In genomic region chr2:158066046-158066713, GRCh38 we compare ENCODE assay signal across 25 cellular contexts. TPM values are rescaled to one million over a fixed set of nuclear protein-coding genes. Genes with fewer than 3 reads are reported as not detected.
A peak's percentile ranks its signal among the peaks of the same experiment; 100 is the strongest.
DNase-seq lines count a peak whose midpoint lies in the region; ATAC-seq, FAIRE-seq and TF ChIP-seq lines count a peak whose summit lies in the region.
"Had no signal": no experiment of that assay in that cellular context is flagged by ENCODE, and none has a peak within 500 bp of the region (broad histone marks: within the 10 kb centered on the region; RNA-seq: fewer than 3 reads in every experiment).

No MANE protein-coding gene starts in this region.

- TF ChIP-seq EP300 in H1 (IDR thresholded peaks at IDR 0.05; ENCODE audit: borderline replicate concordance in 1 of 2, low read depth in 2 of 2, low read length in 2 of 2), result no peak

- H3K4ac ChIP-seq in H1 (replicated peaks; ENCODE audit: insufficient read length, low read depth, low read length), result no peak overlapping the region

- intact Hi-C loops in right lobe of liver (cut with DNase I), result no loop called here
- intact Hi-C loops in right cardiac atrium (cut with DNase I), result no loop called here

- H4K20me1 ChIP-seq in H1 (replicated peaks in 1 of 2; ENCODE audit: control insufficient read depth in 1 of 2, insufficient read depth in 2 of 2, low read length in 2 of 2), result no peaks in the 10 kb centered on the region
- H4K20me1 ChIP-seq: BLaER1 had no signal

- no peak overlapping the region for H4K5ac ChIP-seq in H1 (ENCODE audit: insufficient read length, low read depth, low read length)

- H3K56ac ChIP-seq in H1 (replicated peaks; ENCODE audit: insufficient read length, low read depth, low read length), result no peak overlapping the region

- H4K91ac ChIP-seq in H1 (replicated peaks; ENCODE audit: insufficient read length, low read length), result no peak overlapping the region

- H3K27ac ChIP-seq in H1 (ENCODE audit: low read depth, low read length) (no peak overlapping the region), right lobe of liver (peak overlapping the region in 2 of 3 donors; percentile 63 to 64), right cardiac atrium (ENCODE audit: low read length) (no peak overlapping the region)
- H3K27ac ChIP-seq: BLaER1 had no signal

- no peak overlapping the region for H3K18ac ChIP-seq in H1 (ENCODE audit: extremely low read depth, low read length)

- no peak for TF ChIP-seq RAD21 in H1 (IDR thresholded peaks at IDR 0.05 in 1 of 2, conservative IDR thresholded peaks at IDR 0.05 in 1 of 2; ENCODE audit: low read depth in 2 of 2, low read length in 2 of 2)

- FAIRE-seq in D721Med (lab: Jason Lieb, UNC), result peak; percentile 32
- peak; percentile 78 for FAIRE-seq in H1 (lab: Jason Lieb, UNC)
- FAIRE-seq: A204.1, GM12878, GM12892, GM18507 had no signal

- no peak overlapping the region for H2AFZ ChIP-seq in H1 (ENCODE audit: low read length)

- in situ Hi-C loops in G401 (cut with HindIII; ENCODE audit: low sequenced_read_pairs), result no loop called here

- no peaks in the 10 kb centered on the region for H3K79me2 ChIP-seq in H1 (ENCODE audit: control insufficient read depth in 1 of 2, insufficient read depth in 2 of 2, low read length in 2 of 2)

- DNase-seq in D721Med (ENCODE audit: insufficient read length, low spot score) (no peak), G401 (ENCODE audit: low spot score) (peak; percentile 6), H1 (ENCODE audit: low read depth in 1 of 2, low spot score in 2 of 2) (no peak), right lobe of liver (no peak), right cardiac atrium (no peak), SW480 (ENCODE audit: low spot score) (no peak)
- DNase-seq: 8988T; ACHN; BE2C; C1 segment of cervical spinal cord; CD4-positive, alpha-beta memory T cell; CD4-positive, CD25-positive, alpha-beta regulatory T cell; CD8-positive, alpha-beta memory T cell; COR-L47; DMS79 treated with DMSO at 0.1 percent for 48 hours; GDM1 had no signal

- no peak overlapping the region for H2BK15ac ChIP-seq in H1 (ENCODE audit: low read length)

- H3K36me3 ChIP-seq in H1 (ENCODE audit: control insufficient read depth in 2 of 4, insufficient read depth in 4 of 4, low read length in 3 of 4), result no peaks in the 10 kb centered on the region
- no peaks in the 10 kb centered on the region for H3K36me3 ChIP-seq in right lobe of liver
- H3K36me3 ChIP-seq: BE2C, BLaER1 had no signal

- H2BK5ac ChIP-seq in H1 (ENCODE audit: low read depth, low read length), result no peak overlapping the region

- no peaks in the 10 kb centered on the region for H3K79me1 ChIP-seq in H1 (ENCODE audit: low read depth, low read length)

- H3K4me3 ChIP-seq in H1 (ENCODE audit: extremely low read depth in 1 of 4, insufficient read depth in 2 of 4, low read depth in 3 of 4, low read length in 4 of 4) (no peak overlapping the region), right lobe of liver (no peak overlapping the region), right cardiac atrium (ENCODE audit: low read length) (no peak overlapping the region)
- H3K4me3 ChIP-seq: BLaER1, GM12878 had no signal

- no peak overlapping the region for H2AK5ac ChIP-seq in H1 (ENCODE audit: low read depth, low read length)

- H3K27me3 ChIP-seq in H1 (replicated peaks in 1 of 4; ENCODE audit: control insufficient read depth in 3 of 4, extremely low read depth in 1 of 4, insufficient read depth in 3 of 4, low read length in 3 of 4) (no peaks in the 10 kb centered on the region), right lobe of liver (no peaks in the 10 kb centered on the region), right cardiac atrium (ENCODE audit: control insufficient read depth, insufficient read depth) (no peaks in the 10 kb centered on the region)
- H3K27me3 ChIP-seq: BE2C, BLaER1 had no signal

- H3K4me1 ChIP-seq in H1 (replicated peaks in 1 of 4; ENCODE audit: control insufficient read depth in 3 of 4, insufficient read depth in 4 of 4, low read length in 3 of 4) (no peaks in the 10 kb centered on the region), right lobe of liver (peaks cover 0 to 16% (median 3%) of the 10 kb centered on the region in 4 donors), right cardiac atrium (ENCODE audit: control insufficient read depth, insufficient read depth, low read length) (no peaks in the 10 kb centered on the region)
- H3K4me1 ChIP-seq: BE2C, BLaER1 had no signal

- H2BK20ac ChIP-seq in H1 (ENCODE audit: low read length), result no peak overlapping the region

- H3K9ac ChIP-seq in H1 (replicated peaks in 1 of 4; ENCODE audit: extremely low read depth in 1 of 4, low read depth in 3 of 4, low read length in 3 of 4), result no peak overlapping the region
- H3K9ac ChIP-seq: BLaER1 had no signal

- POLR2A ChIA-PET in H1 (lab: Charles Lee; ENCODE audit: partially characterized antibody), result no interaction called here

- H3K23ac ChIP-seq in H1 (ENCODE audit: insufficient read length), result no peak overlapping the region

- peak; percentile 90 to 98 (median 96) for ATAC-seq in right lobe of liver
- ATAC-seq in GM21717 (IDR thresholded peaks at IDR 0.05; ENCODE audit: unreplicated experiment), result no peak
- ATAC-seq in right cardiac atrium, result no peak
- ATAC-seq: GM12878 had no signal

- CTCF ChIA-PET in H1 (lab: Charles Lee; ENCODE audit: partially characterized antibody), result no interaction called here

- H2BK120ac ChIP-seq in H1 (replicated peaks; ENCODE audit: low read depth, low read length), result no peak overlapping the region

- WGBS in H1 (ENCODE audit: extremely low coverage in 1 of 2, insufficient coverage in 1 of 2, insufficient read length in 1 of 2, insufficient replicate concordance in 2 of 2, low coverage in 1 of 2, low lambda C conversion rate in 2 of 2, missing lambda C conversion rate in 1 of 2), 2 experiments, result 88% methylated on average over 3 of the region's 3 CpGs; no CpG with 5 or more reads in 1 of the 2 experiments
- 31% methylated on average over 3 of the region's 3 CpGs for WGBS in right lobe of liver (ENCODE audit: insufficient coverage, low coverage, low lambda C conversion rate, missing lambda C conversion rate)
- 90% methylated on average over 3 of the region's 3 CpGs for WGBS in right cardiac atrium

- no peak overlapping the region for H3K4me2 ChIP-seq in H1 (ENCODE audit: insufficient read depth in 1 of 2, low read depth in 2 of 2, low read length in 2 of 2)
- H3K4me2 ChIP-seq: BLaER1 had no signal

- TF ChIP-seq POLR2A in H1 (IDR thresholded peaks at IDR 0.05; ENCODE audit: control extremely low read depth in 1 of 2, low read depth in 2 of 2, low read length in 2 of 2) (no peak), right lobe of liver (IDR thresholded peaks at IDR 0.05) (no peak)

- no peaks in the 10 kb centered on the region for H3K9me3 ChIP-seq in H1 (ENCODE audit: insufficient read depth in 2 of 2, low read depth in 1 of 2, low read length in 1 of 2)
- H3K9me3 ChIP-seq in right lobe of liver, result no peaks in the 10 kb centered on the region
- no peaks in the 10 kb centered on the region for H3K9me3 ChIP-seq in right cardiac atrium (ENCODE audit: control insufficient read depth, low read length)
- H3K9me3 ChIP-seq: BE2C had no signal

- TF ChIP-seq CTCF in D721Med (IDR thresholded peaks at IDR 0.05; ENCODE audit: insufficient read depth, missing control alignments), result no peak
- TF ChIP-seq CTCF in H1 (IDR thresholded peaks at IDR 0.05; ENCODE audit: control extremely low read depth in 1 of 3, insufficient read depth in 1 of 3, low read depth in 1 of 3, low read length in 3 of 3), result no peak
- TF ChIP-seq CTCF in right lobe of liver (IDR thresholded peaks at IDR 0.05), result no peak

- no peak overlapping the region for H4K8ac ChIP-seq in H1 (ENCODE audit: extremely low read depth, insufficient read depth, low read length)

- H3K23me2 ChIP-seq in H1 (ENCODE audit: low read depth, low read length), result no peaks in the 10 kb centered on the region

- no peak overlapping the region for H2BK12ac ChIP-seq in H1 (ENCODE audit: low read depth, low read length)

- no peak overlapping the region for H3K14ac ChIP-seq in H1 (ENCODE audit: insufficient read length)

TF ChIP-seq in H1, 55 proteins besides CTCF, POLR2A, EP300 and RAD21:
- TF ChIP-seq FOSL1 (IDR thresholded peaks at IDR 0.05; ENCODE audit: insufficient read depth, low read depth, low read length) (no peak), HDAC6 (IDR thresholded peaks at IDR 0.05; ENCODE audit: low read depth, low read length) (no peak), KDM1A (IDR thresholded peaks at IDR 0.05; ENCODE audit: borderline replicate concordance, low read length) (no peak), RNF2 (IDR thresholded peaks at IDR 0.05; ENCODE audit: borderline replicate concordance, low read depth, low read length, missing control alignments, poor library complexity, severe bottlenecking) (no peak), ASH2L (IDR thresholded peaks at IDR 0.05; ENCODE audit: low read length) (no peak), CREB1 (IDR thresholded peaks at IDR 0.05) (no peak), NANOG (IDR thresholded peaks at IDR 0.05; ENCODE audit: insufficient read depth, low read depth, low read length, poor library complexity, severe bottlenecking) (no peak), KDM4A (IDR thresholded peaks at IDR 0.05; ENCODE audit: low read depth, low read length, severe bottlenecking) (no peak), PHF8 (conservative IDR thresholded peaks at IDR 0.05; ENCODE audit: low read depth, low read length) (no peak), MAX (IDR thresholded peaks at IDR 0.05) (no peak), CHD1 (IDR thresholded peaks at IDR 0.05; ENCODE audit: low read depth, low read length) (no peak), BCL11A (IDR thresholded peaks at IDR 0.05; ENCODE audit: low read depth in 2 of 2, low read length in 2 of 2) (no peak), GABPA (IDR thresholded peaks at IDR 0.05; ENCODE audit: borderline replicate concordance, insufficient read depth, low read length) (no peak)

RNA-seq across cellular contexts. Expression of gene UPP2, which starts 35.5 kb away (rescaled TPM):
- total RNA-seq in G401 (2014; rRNA removed; shearing (Covaris generic)), result not detected in 2 replicates
- not detected in 2 replicates for total RNA-seq in H1 (2021; fragmentation: NEBNext Ultra II Directional; extraction: Animal tissue kit (Norgen Biotek cat#: 25700))
- polyA plus RNA-seq in H1 (2011; rRNA removed), result not detected in 2 replicates
- not detected for polyA plus RNA-seq in H1 (2011; cell fraction: cytosol; rRNA removed)
- polyA plus RNA-seq in H1 (2011; cell fraction: nucleus; rRNA removed), result not detected
- polyA plus RNA-seq in H1 (2012, experiment 1 of 2), result not detected in 4 replicates
- polyA plus RNA-seq in H1 (2012, experiment 2 of 2), result not detected
- polyA plus RNA-seq in H1 (2013, experiment 1 of 2), result not detected
- not detected for polyA plus RNA-seq in H1 (2013, experiment 2 of 2)
- polyA minus RNA-seq in H1 (2011; rRNA and poly(A)+ RNA removed), result not detected in 2 replicates
- not detected for polyA minus RNA-seq in H1 (2011; cell fraction: cytosol; rRNA and poly(A)+ RNA removed)
- not detected for polyA minus RNA-seq in H1 (2011; cell fraction: nucleus; rRNA and poly(A)+ RNA removed)
- total RNA-seq in right lobe of liver, result 10 to 100 TPM in 2 of 6 experiments, 1 to 10 TPM in 2, under 1 TPM in 2; 0.53 to 36.4 (median 1.7) TPM
- not detected for total RNA-seq in right cardiac atrium
- not detected for polyA plus RNA-seq in right cardiac atrium
- total RNA-seq: A673; CD4-positive, alpha-beta memory T cell; CD4-positive, CD25-positive, alpha-beta regulatory T cell; CD8-positive, alpha-beta memory T cell; GM12878 had no signal
- polyA plus RNA-seq: AG04450; CD14-positive monocyte; CD4-positive, alpha-beta memory T cell; CD4-positive, CD25-positive, alpha-beta regulatory T cell; CD8-positive, alpha-beta memory T cell; GM12878 had no signal

Comparison
In these comparisons a context has a peak if more than half of its experiments do, and no peak if none do; other contexts are left out.
1. H3K27ac ChIP-seq: peak in right lobe of liver (2 of 3); none in H1 (single experiment) and right cardiac atrium (single experiment).
2. ATAC-seq: peak in right lobe of liver (4 of 4); none in GM21717 (single experiment) and right cardiac atrium (0 of 2).